Comparison of ENCODE assay signal across 1 cellular context in genomic region chr6:168045141-168045691, GRCh38.
TF ChIP-seq lines count a peak whose summit lies in the region.

No MANE protein-coding gene starts in this region.

TF ChIP-seq in HCT116, 20 proteins besides CTCF, POLR2A, EP300 and RAD21 (continued from another document):
- TF ChIP-seq ZBTB33 (IDR thresholded peaks at IDR 0.05; ENCODE audit: extremely low read depth, insufficient replicate concordance, low read length): no peak
- no peak for TF ChIP-seq SRF (IDR thresholded peaks at IDR 0.05; ENCODE audit: low read depth)
- no peak for TF ChIP-seq CBX3 (IDR thresholded peaks at IDR 0.05; ENCODE audit: low read depth)
- TF ChIP-seq TCF7L2 (IDR thresholded peaks at IDR 0.05; ENCODE audit: borderline replicate concordance, extremely low read depth, insufficient read depth, insufficient read length): no peak
- no peak for TF ChIP-seq SP1 (IDR thresholded peaks at IDR 0.05; ENCODE audit: low read depth)
- TF ChIP-seq POLR2AphosphoS5 (IDR thresholded peaks at IDR 0.05; ENCODE audit: low read depth, low read length): no peak
